2 cellular contexts compared by ENCODE assay signal in the genomic region with DNA sequence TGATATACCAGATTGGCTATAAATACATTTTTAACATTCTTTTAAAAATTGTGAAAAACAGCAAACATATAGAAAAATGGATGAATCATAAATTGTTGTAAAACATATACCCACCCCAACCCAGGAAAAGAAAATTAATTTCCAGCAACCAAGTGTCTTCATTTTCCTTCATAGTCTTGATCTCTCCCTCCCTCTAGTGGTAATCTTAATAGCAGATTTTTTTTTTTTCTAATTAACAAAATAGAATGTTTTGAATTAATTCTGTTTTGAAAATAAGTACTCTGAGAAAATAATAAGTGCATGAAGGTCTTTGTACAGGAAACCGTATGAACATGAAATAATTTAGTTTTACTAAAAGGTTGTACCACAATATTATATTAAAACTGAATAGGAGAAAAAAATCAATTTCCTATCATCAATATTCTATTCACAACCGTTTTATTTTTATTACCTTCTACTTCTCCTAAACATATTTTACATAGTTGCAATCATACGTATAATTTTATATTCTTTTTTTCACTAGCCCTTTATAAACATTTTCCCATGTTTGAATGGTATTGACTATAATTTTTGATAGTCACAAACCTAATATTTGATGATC.
TF ChIP-seq lines count a peak whose summit lies in the region.

No MANE protein-coding gene starts in this region.

TF ChIP-seq in GM23338, 12 proteins besides CTCF, POLR2A, EP300 and RAD21 (continued from another document):
- TF ChIP-seq ZNF462 (CRISPR knock-in tag; IDR thresholded peaks at IDR 0.05) (no peak), EZH2phosphoT487 (IDR thresholded peaks at IDR 0.05; ENCODE audit: unreplicated experiment) (no peak), NANOG (IDR thresholded peaks at IDR 0.05; ENCODE audit: borderline replicate concordance) (no peak), CREB1 (CRISPR knock-in tag; IDR thresholded peaks at IDR 0.05; ENCODE audit: low read depth) (no peak), POLR2AphosphoS5 (IDR thresholded peaks at IDR 0.05; ENCODE audit: low read depth) (no peak), EZH2 (IDR thresholded peaks at IDR 0.05; ENCODE audit: low read depth, unreplicated experiment) (no peak), ZNF114 (CRISPR knock-in tag; IDR thresholded peaks at IDR 0.05) (no peak)

TF ChIP-seq in WTC11, 78 proteins besides CTCF, POLR2A, EP300 and RAD21 (continued from another document):
- TF ChIP-seq, protein P1, sequence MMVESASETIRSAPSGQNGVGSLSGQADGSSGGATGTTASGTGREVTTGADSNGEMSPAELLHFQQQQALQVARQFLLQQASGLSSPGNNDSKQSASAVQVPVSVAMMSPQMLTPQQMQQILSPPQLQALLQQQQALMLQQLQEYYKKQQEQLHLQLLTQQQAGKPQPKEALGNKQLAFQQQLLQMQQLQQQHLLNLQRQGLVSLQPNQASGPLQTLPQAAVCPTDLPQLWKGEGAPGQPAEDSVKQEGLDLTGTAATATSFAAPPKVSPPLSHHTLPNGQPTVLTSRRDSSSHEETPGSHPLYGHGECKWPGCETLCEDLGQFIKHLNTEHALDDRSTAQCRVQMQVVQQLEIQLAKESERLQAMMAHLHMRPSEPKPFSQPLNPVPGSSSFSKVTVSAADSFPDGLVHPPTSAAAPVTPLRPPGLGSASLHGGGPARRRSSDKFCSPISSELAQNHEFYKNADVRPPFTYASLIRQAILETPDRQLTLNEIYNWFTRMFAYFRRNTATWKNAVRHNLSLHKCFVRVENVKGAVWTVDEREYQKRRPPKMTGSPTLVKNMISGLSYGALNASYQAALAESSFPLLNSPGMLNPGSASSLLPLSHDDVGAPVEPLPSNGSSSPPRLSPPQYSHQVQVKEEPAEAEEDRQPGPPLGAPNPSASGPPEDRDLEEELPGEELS (CRISPR knock-in tag; IDR thresholded peaks at IDR 0.05): no peak
- TF ChIP-seq MYBL2 (CRISPR knock-in tag; IDR thresholded peaks at IDR 0.05) (no peak), MXD4 (CRISPR knock-in tag; IDR thresholded peaks at IDR 0.05; ENCODE audit: borderline replicate concordance) (no peak), ETV6 (CRISPR knock-in tag; IDR thresholded peaks at IDR 0.05) (no peak)
TF ChIP-seq in WTC11: peak in this region for 0.
